8 cellular contexts compared by ENCODE assay signal in genomic region chrX:154804564-154804956, GRCh38. TPM values are rescaled to one million over a fixed set of nuclear protein-coding genes. Genes with fewer than 3 reads are reported as not detected.
DNase-seq lines count a peak whose midpoint lies in the region; ATAC-seq and TF ChIP-seq lines count a peak whose summit lies in the region.

No MANE protein-coding gene starts in this region.

- CTCF ChIA-PET in activated naive CD4-positive, alpha-beta T cell treated with anti-CD3 and anti-CD28 coated beads, Interleukin-2, amount 10 ng/mL, durations not matched to agents 7 days and 5 days (lab: Charles Lee) = interaction anchor here (0.9 kb wide), 1 partner anchor 56 kb away, joined by 3 read pairs; no protein-coding TSS in a partner anchor
- CTCF ChIA-PET in MCF 10A (lab: Yijun Ruan, JAX) = interaction anchor here (0.6 to 1.4 kb wide), 5 partner anchors 33 to 200 kb away, joined by 3 to 5 read pairs (median 3); no protein-coding TSS in a partner anchor

- peak overlapping the region; percentile 51 for H3K4me3 ChIP-seq in urinary bladder (ENCODE audit: low read depth, low read length)

- no peak overlapping the region for H3K27ac ChIP-seq in urinary bladder (ENCODE audit: low read depth)

- H3K27ac Mint-ChIP-seq in activated naive CD4-positive, alpha-beta T cell treated with anti-CD3 and anti-CD28 coated beads, Interleukin-2, amount 10 ng/mL, durations not matched to agents 7 days and 5 days = peak overlapping the region; percentile 66
- H3K27ac Mint-ChIP-seq in MCF 10A (ENCODE audit: low read depth, unreplicated experiment) (no peak overlapping the region), memory B cell (peak overlapping the region; percentile 57)

- intact Hi-C loops in MCF 10A (cut with micrococcal nuclease) = loop anchor here (2.0 kb wide), 1 partner anchor 42 kb away; the partner anchor contains the start of gene DKC1

- H3K36me3 ChIP-seq in urinary bladder (ENCODE audit: insufficient read depth) = no peaks in the 10 kb centered on the region

- H3K4me3 Mint-ChIP-seq in activated naive CD4-positive, alpha-beta T cell treated with anti-CD3 and anti-CD28 coated beads, Interleukin-2, amount 10 ng/mL, durations not matched to agents 7 days and 5 days = peak overlapping the region; percentile 76
- H3K4me3 Mint-ChIP-seq in MCF 10A (ENCODE audit: unreplicated experiment) (peak overlapping the region; percentile 80), memory B cell (peak overlapping the region; percentile 86)

- H3K27me3 Mint-ChIP-seq in activated naive CD4-positive, alpha-beta T cell treated with anti-CD3 and anti-CD28 coated beads, Interleukin-2, amount 10 ng/mL, durations not matched to agents 7 days and 5 days = peaks cover 9% of the 10 kb centered on the region
- no peaks in the 10 kb centered on the region for H3K27me3 Mint-ChIP-seq in MCF 10A (ENCODE audit: insufficient read depth, unreplicated experiment)
- no peaks in the 10 kb centered on the region for H3K27me3 Mint-ChIP-seq in memory B cell

- H3K4me1 Mint-ChIP-seq in activated naive CD4-positive, alpha-beta T cell treated with anti-CD3 and anti-CD28 coated beads, Interleukin-2, amount 10 ng/mL, durations not matched to agents 7 days and 5 days = peaks cover 57% of the 10 kb centered on the region
- H3K4me1 Mint-ChIP-seq in MCF 10A (ENCODE audit: insufficient read depth, unreplicated experiment) = peaks cover 13% of the 10 kb centered on the region
- peaks cover 10% of the 10 kb centered on the region for H3K4me1 Mint-ChIP-seq in memory B cell

- no peaks in the 10 kb centered on the region for H3K36me3 Mint-ChIP-seq in activated naive CD4-positive, alpha-beta T cell treated with anti-CD3 and anti-CD28 coated beads, Interleukin-2, amount 10 ng/mL, durations not matched to agents 7 days and 5 days
- H3K36me3 Mint-ChIP-seq in MCF 10A (ENCODE audit: insufficient read depth, unreplicated experiment) = no peaks in the 10 kb centered on the region
- H3K36me3 Mint-ChIP-seq in memory B cell = no peaks in the 10 kb centered on the region

- H3K9me3 Mint-ChIP-seq in activated naive CD4-positive, alpha-beta T cell treated with anti-CD3 and anti-CD28 coated beads, Interleukin-2, amount 10 ng/mL, durations not matched to agents 7 days and 5 days = peaks cover 5% of the 10 kb centered on the region
- H3K9me3 Mint-ChIP-seq in MCF 10A (ENCODE audit: unreplicated experiment) (peaks cover 10% of the 10 kb centered on the region), memory B cell (no peaks in the 10 kb centered on the region)

- no TSS peak for BruUV-seq in MCF 10A (replicated peaks; lab: Mats Ljungman, UMichigan)

- 23% methylated on average over 5 of the region's 5 CpGs for WGBS in urinary bladder

- ATAC-seq in memory B cell (ENCODE audit: low read depth) = no peak
- ATAC-seq in HG02981 (IDR thresholded peaks at IDR 0.05; ENCODE audit: unreplicated experiment) = no peak
- ATAC-seq in GM21717 (IDR thresholded peaks at IDR 0.05; ENCODE audit: unreplicated experiment) = no peak

- H3K4me1 ChIP-seq in urinary bladder (ENCODE audit: insufficient read depth) = no peaks in the 10 kb centered on the region

- DNase-seq in activated naive CD4-positive, alpha-beta T cell treated with anti-CD3 and anti-CD28 coated beads, Interleukin-2, amount 10 ng/mL, durations not matched to agents 7 days and 5 days = no peak
- no peak for DNase-seq in activated naive CD4-positive, alpha-beta T cell treated with anti-CD3 and anti-CD28 coated beads, Interleukin-2, amount 50 U/mL, for 16 hours
- DNase-seq in MCF 10A (ENCODE audit: unreplicated experiment) (no peak), memory B cell (ENCODE audit: low spot score in 2 of 2) (no peak)
- DNase-seq in stimulated activated CD4-positive, alpha-beta T cell treated with anti-CD3 and anti-CD28 coated beads, Interleukin-12 subunit alpha, Interleukin-12 subunit beta, amount 100 ng/mL, for 4 hours = no peak

- POLR2A ChIA-PET in MCF 10A (lab: Yijun Ruan, JAX) = interaction anchor here (0.6 to 3.7 kb wide), 6 partner anchors 17 to 42 kb away, joined by 3 to 45 read pairs (median 4); partner anchors contain the start of gene DKC1

- no peak for TF ChIP-seq CTCF in MCF 10A (IDR thresholded peaks at IDR 0.05; ENCODE audit: unreplicated experiment)

RNA-seq across cellular contexts. Expression of gene MPP1, which starts 0.7 kb away (rescaled TPM):
- total RNA-seq in MCF 10A (2022) (11.8 and 12.7 TPM in 2 replicates), urinary bladder (21.0 TPM)
- 24.9 TPM for polyA plus RNA-seq in urinary bladder

RNA-seq across cellular contexts. Expression of gene SMIM9, which starts 29.9 kb away (rescaled TPM):
- total RNA-seq in MCF 10A (2022) = not detected in 2 replicates
- total RNA-seq in urinary bladder = not detected
- polyA plus RNA-seq in urinary bladder = not detected

RNA-seq across cellular contexts. Expression of gene DKC1, which starts 41.9 kb away (rescaled TPM):
- 149 and 196 TPM in 2 replicates for total RNA-seq in MCF 10A (2022)
- total RNA-seq in urinary bladder = 20.2 TPM
- 26.3 TPM for polyA plus RNA-seq in urinary bladder

RNA-seq across cellular contexts. Expression of gene GAB3, which starts 53.7 kb away (rescaled TPM):
- total RNA-seq in MCF 10A (2022) (2.0 and 2.1 TPM in 2 replicates), urinary bladder (8.0 TPM)
- polyA plus RNA-seq in urinary bladder = 2.2 TPM
